27 cellular contexts compared by ENCODE assay signal in the genomic region with DNA sequence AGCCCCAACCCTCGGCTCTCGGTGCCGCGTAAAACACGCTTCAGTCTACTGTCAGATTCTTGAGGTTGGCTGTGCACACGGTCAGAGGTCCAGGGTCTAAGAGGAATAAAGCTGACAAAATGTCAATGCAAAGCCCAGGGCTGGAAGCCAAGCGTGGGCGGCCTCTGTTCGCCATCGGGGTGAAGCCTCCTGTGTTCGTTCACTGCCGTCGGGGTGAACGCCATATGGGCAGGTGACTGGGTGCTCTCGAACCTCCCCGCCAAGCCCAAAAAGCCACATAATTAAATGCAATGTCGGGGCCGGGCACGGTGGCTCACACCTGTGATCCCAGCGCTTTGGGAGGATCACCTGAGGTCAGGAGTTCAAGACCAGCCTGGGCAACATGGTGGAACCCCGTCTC.
"Had no signal": no experiment of that assay in that cellular context is flagged by ENCODE, and none has a peak within 500 bp of the region (broad histone marks: within the 10 kb centered on the region; RNA-seq: fewer than 3 reads in every experiment).

No MANE protein-coding gene starts in this region.

- H3K9me3 Mint-ChIP-seq: natural killer cell treated with Interleukin-12 subunit alpha and Interleukin-12 subunit beta and Interleukin-15 and Interleukin-18, amount 100 ng/mL, for 72 hours; stimulated activated memory B cell treated with anti-CD40 and anti-IgM and Interleukin-4, amounts not matched to agents 10 μg/mL and 1 μg/mL and 100 μg/mL, for 72 hours had no signal

- H3K9me3 ChIP-seq: neutrophil, ovary, right atrium auricular region, right lobe of liver, vagina had no signal

- H3K4me1 ChIP-seq: left ventricle myocardium inferior, right lobe of liver, tibial nerve had no signal

- DNase-seq: islet precursor cell; left ventricle myocardium inferior; midbrain; mucosa of descending colon; naive thymus-derived CD4-positive, alpha-beta T cell; occipital lobe; ovary; right lobe of liver; stimulated activated CD4-positive, alpha-beta T cell treated with anti-CD3 and anti-CD28 coated beads, Interleukin-1b, Interleukin-23, amount 100 ng/mL, for 48 hours; stimulated activated CD4-positive, alpha-beta T cell treated with anti-CD3 and anti-CD28 coated beads, Interleukin-2, amount 100 ng/mL, for 48 hours; stimulated activated CD4-positive, alpha-beta T cell treated with anti-CD3 and anti-CD28 coated beads, Interleukin-4, amount 100 ng/mL, for 4 hours; stimulated activated CD8-positive, alpha-beta memory T cell treated with anti-CD3 and anti-CD28 coated beads, Interleukin-4, amount 100 ng/mL, for 48 hours; stimulated activated naive CD4-positive, alpha-beta T cell treated with Interleukin-2 at 50 U/mL for 16 hours; stimulated activated naive CD8-positive, alpha-beta T cell treated with anti-CD3 and anti-CD28 coated beads, Interleukin-15, amount 100 ng/mL, for 72 hours; substantia nigra had no signal

- H3K4me3 ChIP-seq: hepatocyte, left ventricle myocardium inferior, lung, mucosa of descending colon, ovary, right atrium auricular region, right lobe of liver, smooth muscle cell, tibial nerve, vagina had no signal

- H3K4me3 Mint-ChIP-seq: naive thymus-derived CD4-positive, alpha-beta T cell; natural killer cell treated with Interleukin-12 subunit alpha and Interleukin-12 subunit beta and Interleukin-15 and Interleukin-18, amount 100 ng/mL, for 72 hours; neural crest cell; stimulated activated memory B cell treated with anti-CD40 and anti-IgM and Interleukin-4, amounts not matched to agents 10 μg/mL and 1 μg/mL and 100 μg/mL, for 72 hours; stimulated activated naive CD8-positive, alpha-beta T cell treated with anti-CD3 and anti-CD28 coated beads, Interleukin-15, amount 100 ng/mL, for 72 hours; type B pancreatic cell had no signal

- H3K4me1 Mint-ChIP-seq: naive thymus-derived CD4-positive, alpha-beta T cell; stimulated activated naive CD8-positive, alpha-beta T cell treated with anti-CD3 and anti-CD28 coated beads, Interleukin-15, amount 100 ng/mL, for 72 hours had no signal

- H2AFZ ChIP-seq: hepatocyte had no signal

- H3K27me3 ChIP-seq: hepatocyte, neutrophil, ovary, right atrium auricular region, right lobe of liver, tibial nerve, vagina had no signal

- H3K36me3 Mint-ChIP-seq: naive thymus-derived CD4-positive, alpha-beta T cell; natural killer cell treated with Interleukin-12 subunit alpha and Interleukin-12 subunit beta and Interleukin-15 and Interleukin-18, amount 100 ng/mL, for 72 hours; stimulated activated memory B cell treated with anti-CD40 and anti-IgM and Interleukin-4, amounts not matched to agents 10 μg/mL and 1 μg/mL and 100 μg/mL, for 72 hours had no signal

- H3K36me3 ChIP-seq: neutrophil, ovary, right lobe of liver had no signal

- H3K27ac Mint-ChIP-seq: naive thymus-derived CD4-positive, alpha-beta T cell; natural killer cell treated with Interleukin-12 subunit alpha and Interleukin-12 subunit beta and Interleukin-15 and Interleukin-18, amount 100 ng/mL, for 72 hours; progenitor cell of endocrine pancreas; stimulated activated memory B cell treated with anti-CD40 and anti-IgM and Interleukin-4, amounts not matched to agents 10 μg/mL and 1 μg/mL and 100 μg/mL, for 72 hours; stimulated activated naive CD8-positive, alpha-beta T cell treated with anti-CD3 and anti-CD28 coated beads, Interleukin-15, amount 100 ng/mL, for 72 hours; type B pancreatic cell had no signal

- H3K27me3 Mint-ChIP-seq: progenitor cell of endocrine pancreas, type B pancreatic cell had no signal

- H3K27ac ChIP-seq: hepatocyte, left ventricle myocardium inferior, neutrophil, ovary, right atrium auricular region, right lobe of liver, tibial nerve, vagina had no signal

- H3K4me2 ChIP-seq: hepatocyte, smooth muscle cell had no signal
